8 cellular contexts compared by ENCODE assay signal in the genomic region with DNA sequence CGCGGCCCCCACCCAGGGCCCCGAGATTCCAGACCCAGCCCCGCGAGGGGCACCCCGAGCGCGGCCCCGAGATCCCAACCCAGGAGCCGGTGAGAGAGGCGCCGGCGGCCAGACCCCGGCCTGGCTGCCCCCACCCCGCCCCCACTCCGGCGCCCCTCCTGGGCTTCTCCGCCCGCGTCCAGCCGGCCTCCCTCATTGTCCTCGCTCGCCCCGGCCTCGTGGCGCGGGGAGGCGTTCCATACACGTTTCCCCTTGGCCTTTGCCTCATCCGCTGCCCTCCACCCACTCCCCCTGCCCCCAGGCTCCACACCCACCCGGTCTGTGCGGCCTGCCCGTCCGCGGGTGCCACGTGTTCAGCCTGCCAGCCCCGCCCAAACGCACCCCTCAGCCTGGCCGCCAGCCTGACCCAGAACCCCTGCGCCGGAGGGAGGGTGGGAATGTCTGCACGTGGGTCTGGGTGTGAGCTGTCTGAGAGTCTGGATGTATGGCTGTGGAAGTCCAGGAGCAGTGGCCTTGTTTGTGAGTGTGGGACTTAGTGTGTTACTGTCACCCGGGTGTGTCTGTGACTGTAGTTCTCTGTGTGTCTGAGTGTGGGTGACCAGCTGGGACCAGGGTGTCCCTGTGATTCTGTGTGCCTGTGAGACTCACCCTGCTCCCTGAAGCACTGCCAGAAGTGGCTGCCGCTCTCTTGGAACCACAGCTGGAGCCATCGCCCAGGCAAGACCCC. TPM values are rescaled to one million over a fixed set of nuclear protein-coding genes. Genes with fewer than 3 reads are reported as not detected.
DNase-seq lines count a peak whose midpoint lies in the region; ATAC-seq, FAIRE-seq and TF ChIP-seq lines count a peak whose summit lies in the region.

No MANE protein-coding gene starts in this region.

- H3K36me3 ChIP-seq in NT2/D1 (ENCODE audit: insufficient read depth, insufficient read length, low read length) (peaks cover 70% of the 10 kb centered on the region), astrocyte (ENCODE audit: insufficient read depth, low read length) (peaks cover 21% of the 10 kb centered on the region), iPS-18a (ENCODE audit: control insufficient read depth, low read depth, low read length) (peaks cover 17% of the 10 kb centered on the region), small intestine (ENCODE audit: control insufficient read depth in 2 of 2, insufficient read depth in 2 of 2, low read length in 2 of 2) (peaks cover 0 to 3% of the 10 kb centered on the region in 2 donors)

- peaks cover 26% of the 10 kb centered on the region for H3K36me3 Mint-ChIP-seq in astrocyte (ENCODE audit: low read depth, unreplicated experiment)

- H3K4me2 ChIP-seq in astrocyte (ENCODE audit: low read length) = peak overlapping the region; percentile 97

- ATAC-seq in GM19035 (IDR thresholded peaks at IDR 0.05; ENCODE audit: unreplicated experiment) = no peak

- H3K27me3 ChIP-seq in NT2/D1 (ENCODE audit: insufficient read depth, insufficient read length) = no peaks in the 10 kb centered on the region
- H3K27me3 ChIP-seq in astrocyte (ENCODE audit: insufficient read depth, low read length) = no peaks in the 10 kb centered on the region
- H3K27me3 ChIP-seq in iPS-18a (ENCODE audit: control insufficient read depth, insufficient read depth, low read length) = no peaks in the 10 kb centered on the region
- no peaks in the 10 kb centered on the region for H3K27me3 ChIP-seq in small intestine (ENCODE audit: control insufficient read depth in 2 of 2, insufficient read depth in 2 of 2, low read length in 2 of 2)

- H3K27ac ChIP-seq in astrocyte (ENCODE audit: low read depth, low read length) (peak overlapping the region; percentile 48), iPS-18a (ENCODE audit: low read length) (no peak overlapping the region), small intestine (ENCODE audit: low read depth in 1 of 2, low read length in 1 of 2) (peak overlapping the region; percentile 34 to 42)

- H3K27ac Mint-ChIP-seq in astrocyte (ENCODE audit: unreplicated experiment) = peak overlapping the region; percentile 43

- TF ChIP-seq CTCF in GM10266 (IDR thresholded peaks at IDR 0.05; ENCODE audit: control insufficient read depth, insufficient read depth, low read depth, missing control alignments) (no peak), astrocyte (IDR thresholded peaks at IDR 0.05; ENCODE audit: insufficient read depth, low read depth, low read length) (no peak)

- peaks cover 77% of the 10 kb centered on the region for H4K20me1 ChIP-seq in astrocyte (ENCODE audit: insufficient read depth, low read length)

- H3K4me3 Mint-ChIP-seq in astrocyte (ENCODE audit: unreplicated experiment) = peak overlapping the region; percentile 91

- H3K4me3 ChIP-seq in NT2/D1 (ENCODE audit: insufficient read length, low read depth) (peak overlapping the region; percentile 53), astrocyte (ENCODE audit: insufficient read depth, low read depth, low read length) (peak overlapping the region; percentile 71), iPS-18a (ENCODE audit: low read length) (peak overlapping the region; percentile 74), small intestine (ENCODE audit: low read depth in 1 of 2, low read length in 2 of 2) (peak overlapping the region; percentile 45 to 77)

- no peaks in the 10 kb centered on the region for H3K9me3 ChIP-seq in NT2/D1 (ENCODE audit: insufficient read depth, low read length)
- H3K9me3 ChIP-seq in astrocyte (ENCODE audit: insufficient read depth, low read depth, low read length) = no peaks in the 10 kb centered on the region
- H3K9me3 ChIP-seq in iPS-18a (ENCODE audit: control insufficient read depth, low read depth, low read length) = no peaks in the 10 kb centered on the region
- H3K9me3 ChIP-seq in small intestine (ENCODE audit: control insufficient read depth, low read depth) = no peaks in the 10 kb centered on the region

- H3K9ac ChIP-seq in NT2/D1 (ENCODE audit: insufficient read length, low read depth) (peak overlapping the region; percentile 81), astrocyte (ENCODE audit: low read length) (peak overlapping the region; percentile 86), iPS-18a (ENCODE audit: low read length) (peak overlapping the region; percentile 78)

- peak; percentile 33 for DNase-seq in A172 (ENCODE audit: low spot score)
- DNase-seq in GM10266 (ENCODE audit: extremely low spot score) = peak; percentile 74
- no peak for DNase-seq in NT2/D1 (ENCODE audit: low read depth, low spot score)
- DNase-seq in astrocyte (ENCODE audit: low read depth) = peak; percentile 41
- peak; percentile 60 for DNase-seq in small intestine
- no peak for DNase-seq in kidney glomerular epithelial cell (lab: John Stamatoyannopoulos, UW)

- peaks cover 41% of the 10 kb centered on the region for H3K4me1 Mint-ChIP-seq in astrocyte (ENCODE audit: low read depth, unreplicated experiment)

- H2AFZ ChIP-seq in astrocyte (ENCODE audit: low read depth, low read length) = peak overlapping the region; percentile 46

- H3K4me1 ChIP-seq in NT2/D1 (ENCODE audit: insufficient read depth, insufficient read length) = peaks cover 30% of the 10 kb centered on the region
- peaks cover 41% of the 10 kb centered on the region for H3K4me1 ChIP-seq in astrocyte (ENCODE audit: insufficient read depth, low read length)
- H3K4me1 ChIP-seq in iPS-18a (ENCODE audit: control insufficient read depth, low read depth, low read length) = peaks cover 9% of the 10 kb centered on the region
- peaks cover 13 to 14% of the 10 kb centered on the region in 2 donors for H3K4me1 ChIP-seq in small intestine (ENCODE audit: control insufficient read depth in 2 of 2, insufficient read depth in 1 of 2, low read depth in 1 of 2, low read length in 1 of 2)

- H3K79me2 ChIP-seq in astrocyte (ENCODE audit: insufficient read depth, low read length) = peaks cover 80% of the 10 kb centered on the region

- no peaks in the 10 kb centered on the region for H3K9me3 Mint-ChIP-seq in astrocyte (ENCODE audit: unreplicated experiment)

- FAIRE-seq in astrocyte (lab: Jason Lieb, UNC) (no peak), small intestine (lab: Jason Lieb, UNC) (no peak)

- WGBS in small intestine, 3 donors = 3 to 4% (median 4%) methylated on average over 29 to 45 of the region's 45 CpGs

- H3K27me3 Mint-ChIP-seq in astrocyte (ENCODE audit: low read depth, unreplicated experiment) = no peaks in the 10 kb centered on the region

RNA-seq across cellular contexts. Expression of gene B4GALT2, which starts 0.7 kb away (rescaled TPM):
- 71.8 and 114 TPM in 2 replicates for total RNA-seq in A172 (2014; rRNA removed; shearing (Covaris generic))
- 56.6 and 56.9 TPM in 2 replicates for total RNA-seq in astrocyte
- 10 to 100 TPM in 2 of 3 donors, 1 to 10 TPM in 1; 8.9 to 31.8 (median 20.0) TPM for polyA plus RNA-seq in small intestine

RNA-seq across cellular contexts. Expression of gene ATP6V0B, which starts 4.9 kb away (rescaled TPM):
- 187 and 202 TPM in 2 replicates for total RNA-seq in A172 (2014; rRNA removed; shearing (Covaris generic))
- 175 and 202 TPM in 2 replicates for total RNA-seq in astrocyte
- polyA plus RNA-seq in small intestine = 100 to 1,000 TPM; 104 to 245 (median 201) TPM

RNA-seq across cellular contexts. Expression of gene DPH2, which starts 9.9 kb away (rescaled TPM):
- 26.5 and 31.6 TPM in 2 replicates for total RNA-seq in A172 (2014; rRNA removed; shearing (Covaris generic))
- 26.9 and 31.6 TPM in 2 replicates for total RNA-seq in astrocyte
- 10 to 100 TPM in 2 of 3 donors, 1 to 10 TPM in 1; 5.8 to 25.2 (median 11.3) TPM for polyA plus RNA-seq in small intestine

RNA-seq across cellular contexts. Expression of gene CCDC24, which starts 11.7 kb away (rescaled TPM):
- 8.8 and 13.9 TPM in 2 replicates for total RNA-seq in A172 (2014; rRNA removed; shearing (Covaris generic))
- total RNA-seq in astrocyte = 4.2 and 4.3 TPM in 2 replicates
- 10 to 100 TPM in 2 of 3 donors, 1 to 10 TPM in 1; 5.8 to 35.1 (median 20.4) TPM for polyA plus RNA-seq in small intestine

RNA-seq across cellular contexts. Expression of gene IPO13, which starts 32.9 kb away (rescaled TPM):
- total RNA-seq in A172 (2014; rRNA removed; shearing (Covaris generic)) = 23.9 and 25.2 TPM in 2 replicates
- 31.0 and 36.1 TPM in 2 replicates for total RNA-seq in astrocyte
- polyA plus RNA-seq in small intestine = 10 to 100 TPM; 14.2 to 24.8 (median 19.2) TPM

Comparison
In these comparisons a context has a peak if more than half of its experiments do, and no peak if none do; other contexts are left out.
1. DNase-seq: peak in A172 (single experiment), GM10266 (single experiment), astrocyte (single experiment) and small intestine (single experiment); none in NT2/D1 (single experiment) and kidney glomerular epithelial cell (single experiment).
2. Peak in every context shown above with its lines, with median percentiles within 50 percentile points of each other: H3K4me3 ChIP-seq and H3K9ac ChIP-seq.